Comparison of ENCODE assay signal across 21 cellular contexts in genomic region chr18:4181882-4182568, GRCh38.
A peak's percentile ranks its signal among the peaks of the same experiment; 100 is the strongest.
DNase-seq lines count a peak whose midpoint lies in the region; ATAC-seq and TF ChIP-seq lines count a peak whose summit lies in the region.
"Had no signal": no experiment of that assay in that cellular context is flagged by ENCODE, and none has a peak within 500 bp of the region (broad histone marks: within the 10 kb centered on the region; RNA-seq: fewer than 3 reads in every experiment).

No MANE protein-coding gene starts in this region.

- TF ChIP-seq EP300 in SK-N-SH (IDR thresholded peaks at IDR 0.05; ENCODE audit: borderline replicate concordance in 1 of 2, low read depth in 1 of 2, low read length in 1 of 2) = no peak

- no peaks in the 10 kb centered on the region for H3K9me3 ChIP-seq in SK-N-SH
- H3K9me3 ChIP-seq in smooth muscle cell (replicated peaks; ENCODE audit: low read depth) = no peaks in the 10 kb centered on the region

- H3K9ac ChIP-seq in SK-N-SH (no peak overlapping the region), smooth muscle cell (ENCODE audit: low read depth) (no peak overlapping the region)

- H3K79me2 ChIP-seq in SK-N-SH (ENCODE audit: insufficient read depth) = no peaks in the 10 kb centered on the region
- no peaks in the 10 kb centered on the region for H3K79me2 ChIP-seq in smooth muscle cell (ENCODE audit: low read depth)

- H3K4me1 ChIP-seq in SK-N-SH (ENCODE audit: control insufficient read depth in 1 of 2, insufficient read depth in 2 of 2, low read depth in 1 of 2, low read length in 1 of 2) = no peaks in the 10 kb centered on the region
- no peaks in the 10 kb centered on the region for H3K4me1 ChIP-seq in smooth muscle cell (ENCODE audit: low read depth)

- CTCF ChIA-PET in SK-N-SH (lab: Yijun Ruan, JAX) = interaction anchor here (0.9 to 1.5 kb wide), 3 partner anchors 14 to 876 kb away, joined by 3 to 4 read pairs (median 3); no protein-coding TSS in a partner anchor

- H2AFZ ChIP-seq in SK-N-SH (ENCODE audit: low read depth) (no peak overlapping the region), smooth muscle cell (ENCODE audit: low read depth) (no peak overlapping the region)

- H3F3A ChIP-seq in SK-N-SH (replicated peaks; ENCODE audit: insufficient read depth) = no peaks in the 10 kb centered on the region
- no peaks in the 10 kb centered on the region for H3F3A ChIP-seq in smooth muscle cell (ENCODE audit: low read depth)

- H3K9me2 ChIP-seq in SK-N-SH = no peaks in the 10 kb centered on the region

- TF ChIP-seq CTCF in SK-N-SH (IDR thresholded peaks at IDR 0.05) (peak; percentile 19; the same call in 1 of the 2 replicates), epithelial cell of proximal tubule (conservative IDR thresholded peaks at IDR 0.05; ENCODE audit: low read depth, low read length) (peak; percentile 41), smooth muscle cell (IDR thresholded peaks at IDR 0.05; ENCODE audit: borderline replicate concordance, insufficient read depth, poor library complexity, severe bottlenecking) (peak; percentile 19)

- H3K4me3 ChIP-seq in SK-N-SH (ENCODE audit: low read depth in 2 of 2, low read length in 1 of 2) (no peak overlapping the region), epithelial cell of proximal tubule (ENCODE audit: low read depth, low read length) (no peak overlapping the region), smooth muscle cell (no peak overlapping the region)
- H3K4me3 ChIP-seq: cardiac muscle cell had no signal

- TF ChIP-seq RAD21 in SK-N-SH (IDR thresholded peaks at IDR 0.05; ENCODE audit: low read length) = peak; percentile 16; the same call in 1 of the 2 replicates

- DNase-seq in SK-N-SH (no peak), NCI-H526 treated with DMSO at 0.1 percent for 48 hours (lab: John Stamatoyannopoulos, UW) (peak; percentile 0), epithelial cell of proximal tubule (ENCODE audit: low read depth) (no peak), smooth muscle cell (lab: John Stamatoyannopoulos, UW; ENCODE audit: unreplicated experiment) (no peak), NCI-H446 (lab: John Stamatoyannopoulos, UW) (no peak)
- DNase-seq: activated CD4-positive, alpha-beta T cell treated with anti-CD3 and anti-CD28 coated beads for 48 hours; activated T-cell treated with anti-CD3 and anti-CD28 coated beads, Interleukin-2, amount 50 U/mL, for 1 hour; CD8-positive, alpha-beta memory T cell; effector memory CD4-positive, alpha-beta T cell; GF-D8; NCI-H1436; NCI-H446 treated with DMSO at 0.1 percent for 48 hours; nucleus accumbens; stimulated activated CD4-positive, alpha-beta T cell treated with anti-CD3 and anti-CD28 coated beads, Interleukin-2, amount 100 ng/mL, for 48 hours; stimulated activated CD8-positive, alpha-beta memory T cell treated with anti-CD3 and anti-CD28 coated beads, Interleukin-4, amount 100 ng/mL, for 48 hours had no signal

- no peaks in the 10 kb centered on the region for H4K20me1 ChIP-seq in SK-N-SH (ENCODE audit: insufficient read depth)
- no peaks in the 10 kb centered on the region for H4K20me1 ChIP-seq in smooth muscle cell (ENCODE audit: low read depth)

- POLR2A ChIA-PET in SK-N-SH (lab: Yijun Ruan, JAX) = no interaction called here

- H3K27me3 ChIP-seq in SK-N-SH (ENCODE audit: insufficient read depth) (no peaks in the 10 kb centered on the region), smooth muscle cell (ENCODE audit: low read depth) (no peaks in the 10 kb centered on the region)
- H3K27me3 ChIP-seq: cardiac muscle cell had no signal

- no peak overlapping the region for H3K4me2 ChIP-seq in SK-N-SH
- no peak overlapping the region for H3K4me2 ChIP-seq in smooth muscle cell

- WGBS in SK-N-SH (ENCODE audit: low lambda C conversion rate) = 4% methylated on average over 7 of the region's 7 CpGs
- 75% methylated on average over 7 of the region's 7 CpGs for WGBS in smooth muscle cell (ENCODE audit: low lambda C conversion rate)

- H3K27ac ChIP-seq in SK-N-SH (ENCODE audit: low read depth in 2 of 2, low read length in 1 of 2) (no peak overlapping the region), smooth muscle cell (ENCODE audit: low read depth) (no peak overlapping the region)
- H3K27ac ChIP-seq: cardiac muscle cell, RWPE1 had no signal

- ATAC-seq in SK-N-SH treated with all-trans-retinoic acid at 6 μM for 48 hours = no peak
- ATAC-seq in GM18519 (IDR thresholded peaks at IDR 0.05; ENCODE audit: low FRiP score, unreplicated experiment) = no peak
- no peak for ATAC-seq in GM19455 (IDR thresholded peaks at IDR 0.05; ENCODE audit: unreplicated experiment)
- ATAC-seq: sciatic nerve had no signal

- H3K36me3 ChIP-seq in SK-N-SH (replicated peaks in 1 of 2; ENCODE audit: control insufficient read depth in 1 of 2, insufficient read depth in 2 of 2, low read length in 1 of 2) (no peaks in the 10 kb centered on the region), smooth muscle cell (ENCODE audit: low read depth) (no peaks in the 10 kb centered on the region)
- H3K36me3 ChIP-seq: cardiac muscle cell had no signal

TF ChIP-seq in SK-N-SH, 30 proteins besides CTCF, POLR2A, EP300 and RAD21 (continues in another document):
- TF ChIP-seq, protein P1, sequence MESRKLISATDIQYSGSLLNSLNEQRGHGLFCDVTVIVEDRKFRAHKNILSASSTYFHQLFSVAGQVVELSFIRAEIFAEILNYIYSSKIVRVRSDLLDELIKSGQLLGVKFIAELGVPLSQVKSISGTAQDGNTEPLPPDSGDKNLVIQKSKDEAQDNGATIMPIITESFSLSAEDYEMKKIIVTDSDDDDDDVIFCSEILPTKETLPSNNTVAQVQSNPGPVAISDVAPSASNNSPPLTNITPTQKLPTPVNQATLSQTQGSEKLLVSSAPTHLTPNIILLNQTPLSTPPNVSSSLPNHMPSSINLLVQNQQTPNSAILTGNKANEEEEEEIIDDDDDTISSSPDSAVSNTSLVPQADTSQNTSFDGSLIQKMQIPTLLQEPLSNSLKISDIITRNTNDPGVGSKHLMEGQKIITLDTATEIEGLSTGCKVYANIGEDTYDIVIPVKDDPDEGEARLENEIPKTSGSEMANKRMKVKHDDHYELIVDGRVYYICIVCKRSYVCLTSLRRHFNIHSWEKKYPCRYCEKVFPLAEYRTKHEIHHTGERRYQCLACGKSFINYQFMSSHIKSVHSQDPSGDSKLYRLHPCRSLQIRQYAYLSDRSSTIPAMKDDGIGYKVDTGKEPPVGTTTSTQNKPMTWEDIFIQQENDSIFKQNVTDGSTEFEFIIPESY (IDR thresholded peaks at IDR 0.05; ENCODE audit: borderline replicate concordance, low read depth) = no peak
- TF ChIP-seq GATA2 (CRISPR knock-in tag; IDR thresholded peaks at IDR 0.05) (no peak), RFX5 (IDR thresholded peaks at IDR 0.05; ENCODE audit: low read length) (no peak), SIN3A (IDR thresholded peaks at IDR 0.05; ENCODE audit: borderline replicate concordance, low read depth, low read length) (no peak), POLR2AphosphoS5 (IDR thresholded peaks at IDR 0.05; ENCODE audit: low read depth, low read length) (no peak), IRF3 (IDR thresholded peaks at IDR 0.05; ENCODE audit: low read depth, low read length) (no peak), RXRA (IDR thresholded peaks at IDR 0.05; ENCODE audit: borderline replicate concordance, low read depth) (no peak), JUND (IDR thresholded peaks at IDR 0.05) (no peak), SMC3 (IDR thresholded peaks at IDR 0.05; ENCODE audit: low read depth, low read length) (no peak)

TF ChIP-seq in SK-N-SH treated with all-trans-retinoic acid at 6 μM for 48 hours, 23 proteins besides CTCF, POLR2A, EP300 and RAD21 (continues in another document):
- TF ChIP-seq, protein P2, sequence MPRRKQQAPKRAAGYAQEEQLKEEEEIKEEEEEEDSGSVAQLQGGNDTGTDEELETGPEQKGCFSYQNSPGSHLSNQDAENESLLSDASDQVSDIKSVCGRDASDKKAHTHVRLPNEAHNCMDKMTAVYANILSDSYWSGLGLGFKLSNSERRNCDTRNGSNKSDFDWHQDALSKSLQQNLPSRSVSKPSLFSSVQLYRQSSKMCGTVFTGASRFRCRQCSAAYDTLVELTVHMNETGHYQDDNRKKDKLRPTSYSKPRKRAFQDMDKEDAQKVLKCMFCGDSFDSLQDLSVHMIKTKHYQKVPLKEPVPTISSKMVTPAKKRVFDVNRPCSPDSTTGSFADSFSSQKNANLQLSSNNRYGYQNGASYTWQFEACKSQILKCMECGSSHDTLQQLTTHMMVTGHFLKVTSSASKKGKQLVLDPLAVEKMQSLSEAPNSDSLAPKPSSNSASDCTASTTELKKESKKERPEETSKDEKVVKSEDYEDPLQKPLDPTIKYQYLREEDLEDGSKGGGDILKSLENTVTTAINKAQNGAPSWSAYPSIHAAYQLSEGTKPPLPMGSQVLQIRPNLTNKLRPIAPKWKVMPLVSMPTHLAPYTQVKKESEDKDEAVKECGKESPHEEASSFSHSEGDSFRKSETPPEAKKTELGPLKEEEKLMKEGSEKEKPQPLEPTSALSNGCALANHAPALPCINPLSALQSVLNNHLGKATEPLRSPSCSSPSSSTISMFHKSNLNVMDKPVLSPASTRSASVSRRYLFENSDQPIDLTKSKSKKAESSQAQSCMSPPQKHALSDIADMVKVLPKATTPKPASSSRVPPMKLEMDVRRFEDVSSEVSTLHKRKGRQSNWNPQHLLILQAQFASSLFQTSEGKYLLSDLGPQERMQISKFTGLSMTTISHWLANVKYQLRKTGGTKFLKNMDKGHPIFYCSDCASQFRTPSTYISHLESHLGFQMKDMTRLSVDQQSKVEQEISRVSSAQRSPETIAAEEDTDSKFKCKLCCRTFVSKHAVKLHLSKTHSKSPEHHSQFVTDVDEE (CRISPR knock-in tag; IDR thresholded peaks at IDR 0.05) = no peak
- TF ChIP-seq ESRRG (CRISPR knock-in tag; IDR thresholded peaks at IDR 0.05) (no peak), POU6F1 (CRISPR knock-in tag; IDR thresholded peaks at IDR 0.05; ENCODE audit: borderline replicate concordance, low read depth) (no peak), ZFP30 (CRISPR knock-in tag; IDR thresholded peaks at IDR 0.05) (no peak)
